Comparison of ENCODE assay signal across 1 cellular context in the genomic region with DNA sequence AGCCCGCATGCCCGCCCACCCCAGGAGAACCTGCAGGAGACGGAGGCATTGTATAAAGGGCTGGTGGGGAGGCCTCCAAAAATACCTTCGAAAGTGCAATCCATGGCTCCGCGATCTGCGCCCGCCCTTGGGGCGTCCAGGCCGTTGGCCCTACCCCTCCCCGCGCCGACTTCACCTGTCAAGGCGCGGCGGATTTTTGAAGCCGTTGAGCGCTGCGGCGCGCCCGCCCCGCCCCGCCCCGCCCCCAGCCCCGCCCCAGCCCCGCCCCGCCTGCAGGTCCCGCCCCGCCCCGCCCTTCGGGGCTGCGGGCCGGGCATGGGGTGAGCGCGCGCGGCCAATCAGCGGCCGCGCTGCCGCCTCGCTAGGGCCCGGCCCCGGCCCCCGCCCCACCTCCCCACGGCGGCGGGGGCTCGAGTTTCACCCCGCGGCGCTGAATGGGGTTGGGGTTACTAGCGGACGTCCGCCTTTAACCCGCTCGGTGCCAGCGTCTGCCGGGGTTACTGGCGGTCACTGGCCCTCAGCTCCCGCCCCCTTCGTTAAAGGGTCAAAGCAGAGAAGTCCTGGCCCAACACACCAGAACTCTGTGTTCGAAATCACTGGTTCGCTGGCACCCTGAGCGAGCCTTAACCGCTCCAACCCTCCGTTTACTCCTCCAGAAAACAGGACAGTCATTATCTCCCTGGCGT.
TF ChIP-seq lines count a peak whose summit lies in the region.

No MANE protein-coding gene starts in this region.

TF ChIP-seq in HepG2, 621 proteins besides CTCF, POLR2A, EP300 and RAD21 (continued from another document and continues in another):
- TF ChIP-seq DR1 (CRISPR knock-in tag; IDR thresholded peaks at IDR 0.05) (peak; percentile 13; the same call in 1 of the 2 replicates), ARNT (IDR thresholded peaks at IDR 0.05) (no peak), PRDM15 (CRISPR knock-in tag; IDR thresholded peaks at IDR 0.05) (no peak), ZNF556 (CRISPR knock-in tag; IDR thresholded peaks at IDR 0.05; ENCODE audit: borderline replicate concordance) (0 out of 2 replicates have a peak, but pooled peaks have one; percentile 44), ZNF646 (CRISPR knock-in tag; IDR thresholded peaks at IDR 0.05) (no peak), DMAP1 (CRISPR knock-in tag; IDR thresholded peaks at IDR 0.05) (peak; percentile 66), ZNF17 (CRISPR knock-in tag; IDR thresholded peaks at IDR 0.05) (no peak), SIN3A (IDR thresholded peaks at IDR 0.05; ENCODE audit: borderline replicate concordance, low read depth, low read length) (0 out of 2 replicates have a peak, but pooled peaks have one; percentile 57), ELF3 (CRISPR knock-in tag; IDR thresholded peaks at IDR 0.05) (no peak), ZNF460 (CRISPR knock-in tag; IDR thresholded peaks at IDR 0.05; ENCODE audit: borderline replicate concordance) (no peak), ZNF547 (CRISPR knock-in tag; IDR thresholded peaks at IDR 0.05) (no peak), GPBP1L1 (CRISPR knock-in tag; IDR thresholded peaks at IDR 0.05) (no peak), KDM5A (IDR thresholded peaks at IDR 0.05; ENCODE audit: borderline replicate concordance, low read length) (no peak), ZFX (CRISPR knock-in tag; IDR thresholded peaks at IDR 0.05; ENCODE audit: low read depth) (peak; percentile 39), ZNF234 (CRISPR knock-in tag; conservative IDR thresholded peaks at IDR 0.05) (no peak), ASH2L (IDR thresholded peaks at IDR 0.05; ENCODE audit: insufficient read length, low read depth, low read length) (peak; percentile 80), ZFP90 (CRISPR knock-in tag; IDR thresholded peaks at IDR 0.05; ENCODE audit: borderline replicate concordance) (no peak; the same call in 1 of the 2 replicates), CENPT (CRISPR knock-in tag; IDR thresholded peaks at IDR 0.05; ENCODE audit: low read depth) (no peak), CEBPG (CRISPR knock-in tag; IDR thresholded peaks at IDR 0.05) (no peak), ZMAT3 (CRISPR knock-in tag; conservative IDR thresholded peaks at IDR 0.05) (no peak), GATAD2A (CRISPR knock-in tag; IDR thresholded peaks at IDR 0.05) (no peak), IRF1 (CRISPR knock-in tag; IDR thresholded peaks at IDR 0.05; ENCODE audit: low read depth) (no peak), ZHX1 (CRISPR knock-in tag; IDR thresholded peaks at IDR 0.05; ENCODE audit: low read depth) (no peak), ZKSCAN8 (CRISPR knock-in tag; IDR thresholded peaks at IDR 0.05; ENCODE audit: borderline replicate concordance) (no peak; the same call in 1 of the 2 replicates), ZSCAN12 (CRISPR knock-in tag; IDR thresholded peaks at IDR 0.05) (no peak), ZFP41 (CRISPR knock-in tag; IDR thresholded peaks at IDR 0.05; ENCODE audit: borderline replicate concordance) (no peak), SKI (IDR thresholded peaks at IDR 0.05; ENCODE audit: partially characterized antibody) (peak; percentile 91), LCORL (IDR thresholded peaks at IDR 0.05) (no peak), LCORL (CRISPR knock-in tag; IDR thresholded peaks at IDR 0.05) (no peak)
- TF ChIP-seq, protein P1, sequence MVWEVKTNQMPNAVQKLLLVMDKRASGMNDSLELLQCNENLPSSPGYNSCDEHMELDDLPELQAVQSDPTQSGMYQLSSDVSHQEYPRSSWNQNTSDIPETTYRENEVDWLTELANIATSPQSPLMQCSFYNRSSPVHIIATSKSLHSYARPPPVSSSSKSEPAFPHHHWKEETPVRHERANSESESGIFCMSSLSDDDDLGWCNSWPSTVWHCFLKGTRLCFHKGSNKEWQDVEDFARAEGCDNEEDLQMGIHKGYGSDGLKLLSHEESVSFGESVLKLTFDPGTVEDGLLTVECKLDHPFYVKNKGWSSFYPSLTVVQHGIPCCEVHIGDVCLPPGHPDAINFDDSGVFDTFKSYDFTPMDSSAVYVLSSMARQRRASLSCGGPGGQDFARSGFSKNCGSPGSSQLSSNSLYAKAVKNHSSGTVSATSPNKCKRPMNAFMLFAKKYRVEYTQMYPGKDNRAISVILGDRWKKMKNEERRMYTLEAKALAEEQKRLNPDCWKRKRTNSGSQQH (CRISPR knock-in tag; IDR thresholded peaks at IDR 0.05; ENCODE audit: low read depth), result no peak; the same call in 1 of the 2 replicates
- TF ChIP-seq, protein P2, sequence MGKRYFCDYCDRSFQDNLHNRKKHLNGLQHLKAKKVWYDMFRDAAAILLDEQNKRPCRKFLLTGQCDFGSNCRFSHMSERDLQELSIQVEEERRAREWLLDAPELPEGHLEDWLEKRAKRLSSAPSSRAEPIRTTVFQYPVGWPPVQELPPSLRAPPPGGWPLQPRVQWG (CRISPR knock-in tag; IDR thresholded peaks at IDR 0.05; ENCODE audit: borderline replicate concordance, low read depth), result no peak
- TF ChIP-seq, protein P3, sequence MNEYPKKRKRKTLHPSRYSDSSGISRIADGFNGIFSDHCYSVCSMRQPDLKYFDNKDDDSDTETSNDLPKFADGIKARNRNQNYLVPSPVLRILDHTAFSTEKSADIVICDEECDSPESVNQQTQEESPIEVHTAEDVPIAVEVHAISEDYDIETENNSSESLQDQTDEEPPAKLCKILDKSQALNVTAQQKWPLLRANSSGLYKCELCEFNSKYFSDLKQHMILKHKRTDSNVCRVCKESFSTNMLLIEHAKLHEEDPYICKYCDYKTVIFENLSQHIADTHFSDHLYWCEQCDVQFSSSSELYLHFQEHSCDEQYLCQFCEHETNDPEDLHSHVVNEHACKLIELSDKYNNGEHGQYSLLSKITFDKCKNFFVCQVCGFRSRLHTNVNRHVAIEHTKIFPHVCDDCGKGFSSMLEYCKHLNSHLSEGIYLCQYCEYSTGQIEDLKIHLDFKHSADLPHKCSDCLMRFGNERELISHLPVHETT (CRISPR knock-in tag; conservative IDR thresholded peaks at IDR 0.05), result no peak
- TF ChIP-seq, protein P4, sequence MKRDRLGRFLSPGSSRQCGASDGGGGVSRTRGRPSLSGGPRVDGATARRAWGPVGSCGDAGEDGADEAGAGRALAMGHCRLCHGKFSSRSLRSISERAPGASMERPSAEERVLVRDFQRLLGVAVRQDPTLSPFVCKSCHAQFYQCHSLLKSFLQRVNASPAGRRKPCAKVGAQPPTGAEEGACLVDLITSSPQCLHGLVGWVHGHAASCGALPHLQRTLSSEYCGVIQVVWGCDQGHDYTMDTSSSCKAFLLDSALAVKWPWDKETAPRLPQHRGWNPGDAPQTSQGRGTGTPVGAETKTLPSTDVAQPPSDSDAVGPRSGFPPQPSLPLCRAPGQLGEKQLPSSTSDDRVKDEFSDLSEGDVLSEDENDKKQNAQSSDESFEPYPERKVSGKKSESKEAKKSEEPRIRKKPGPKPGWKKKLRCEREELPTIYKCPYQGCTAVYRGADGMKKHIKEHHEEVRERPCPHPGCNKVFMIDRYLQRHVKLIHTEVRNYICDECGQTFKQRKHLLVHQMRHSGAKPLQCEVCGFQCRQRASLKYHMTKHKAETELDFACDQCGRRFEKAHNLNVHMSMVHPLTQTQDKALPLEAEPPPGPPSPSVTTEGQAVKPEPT (CRISPR knock-in tag; IDR thresholded peaks at IDR 0.05; ENCODE audit: low read depth), result no peak
